1 cellular context compared by ENCODE assay signal in the genomic region with DNA sequence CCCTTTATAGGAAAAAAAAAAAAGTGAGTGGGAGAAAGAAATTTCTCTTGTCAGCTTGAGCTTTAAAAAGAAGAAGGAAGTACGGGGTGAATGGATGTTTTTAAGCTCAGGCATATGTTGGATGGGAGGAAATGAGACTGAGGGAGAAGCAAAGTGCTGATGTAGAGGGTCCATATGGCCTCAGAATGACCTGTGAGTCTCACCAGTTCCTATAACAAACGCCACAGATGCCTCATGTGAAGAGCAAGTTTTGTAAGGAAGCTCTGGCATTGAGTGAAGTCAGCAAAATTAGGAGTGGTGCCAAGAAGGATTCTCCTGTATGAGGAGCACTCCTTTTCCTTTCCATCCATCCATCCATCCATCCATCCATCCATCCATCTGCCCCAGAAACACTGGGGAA.
TF ChIP-seq lines count a peak whose summit lies in the region.

No MANE protein-coding gene starts in this region.

TF ChIP-seq in GM12878, 131 proteins besides CTCF, POLR2A, EP300 and RAD21 (continued from another document):
- TF ChIP-seq, protein P1, sequence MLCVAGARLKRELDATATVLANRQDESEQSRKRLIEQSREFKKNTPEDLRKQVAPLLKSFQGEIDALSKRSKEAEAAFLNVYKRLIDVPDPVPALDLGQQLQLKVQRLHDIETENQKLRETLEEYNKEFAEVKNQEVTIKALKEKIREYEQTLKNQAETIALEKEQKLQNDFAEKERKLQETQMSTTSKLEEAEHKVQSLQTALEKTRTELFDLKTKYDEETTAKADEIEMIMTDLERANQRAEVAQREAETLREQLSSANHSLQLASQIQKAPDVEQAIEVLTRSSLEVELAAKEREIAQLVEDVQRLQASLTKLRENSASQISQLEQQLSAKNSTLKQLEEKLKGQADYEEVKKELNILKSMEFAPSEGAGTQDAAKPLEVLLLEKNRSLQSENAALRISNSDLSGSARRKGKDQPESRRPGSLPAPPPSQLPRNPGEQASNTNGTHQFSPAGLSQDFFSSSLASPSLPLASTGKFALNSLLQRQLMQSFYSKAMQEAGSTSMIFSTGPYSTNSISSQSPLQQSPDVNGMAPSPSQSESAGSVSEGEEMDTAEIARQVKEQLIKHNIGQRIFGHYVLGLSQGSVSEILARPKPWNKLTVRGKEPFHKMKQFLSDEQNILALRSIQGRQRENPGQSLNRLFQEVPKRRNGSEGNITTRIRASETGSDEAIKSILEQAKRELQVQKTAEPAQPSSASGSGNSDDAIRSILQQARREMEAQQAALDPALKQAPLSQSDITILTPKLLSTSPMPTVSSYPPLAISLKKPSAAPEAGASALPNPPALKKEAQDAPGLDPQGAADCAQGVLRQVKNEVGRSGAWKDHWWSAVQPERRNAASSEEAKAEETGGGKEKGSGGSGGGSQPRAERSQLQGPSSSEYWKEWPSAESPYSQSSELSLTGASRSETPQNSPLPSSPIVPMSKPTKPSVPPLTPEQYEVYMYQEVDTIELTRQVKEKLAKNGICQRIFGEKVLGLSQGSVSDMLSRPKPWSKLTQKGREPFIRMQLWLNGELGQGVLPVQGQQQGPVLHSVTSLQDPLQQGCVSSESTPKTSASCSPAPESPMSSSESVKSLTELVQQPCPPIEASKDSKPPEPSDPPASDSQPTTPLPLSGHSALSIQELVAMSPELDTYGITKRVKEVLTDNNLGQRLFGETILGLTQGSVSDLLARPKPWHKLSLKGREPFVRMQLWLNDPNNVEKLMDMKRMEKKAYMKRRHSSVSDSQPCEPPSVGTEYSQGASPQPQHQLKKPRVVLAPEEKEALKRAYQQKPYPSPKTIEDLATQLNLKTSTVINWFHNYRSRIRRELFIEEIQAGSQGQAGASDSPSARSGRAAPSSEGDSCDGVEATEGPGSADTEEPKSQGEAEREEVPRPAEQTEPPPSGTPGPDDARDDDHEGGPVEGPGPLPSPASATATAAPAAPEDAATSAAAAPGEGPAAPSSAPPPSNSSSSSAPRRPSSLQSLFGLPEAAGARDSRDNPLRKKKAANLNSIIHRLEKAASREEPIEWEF (IDR thresholded peaks at IDR 0.05; ENCODE audit: insufficient replicate concordance, low read depth, low read length), result no peak
- TF ChIP-seq NR2F1 (conservative IDR thresholded peaks at IDR 0.05) (no peak), KLF5 (IDR thresholded peaks at IDR 0.05; ENCODE audit: partially characterized antibody) (no peak)
